8 cellular contexts compared by ENCODE assay signal in the genomic region with DNA sequence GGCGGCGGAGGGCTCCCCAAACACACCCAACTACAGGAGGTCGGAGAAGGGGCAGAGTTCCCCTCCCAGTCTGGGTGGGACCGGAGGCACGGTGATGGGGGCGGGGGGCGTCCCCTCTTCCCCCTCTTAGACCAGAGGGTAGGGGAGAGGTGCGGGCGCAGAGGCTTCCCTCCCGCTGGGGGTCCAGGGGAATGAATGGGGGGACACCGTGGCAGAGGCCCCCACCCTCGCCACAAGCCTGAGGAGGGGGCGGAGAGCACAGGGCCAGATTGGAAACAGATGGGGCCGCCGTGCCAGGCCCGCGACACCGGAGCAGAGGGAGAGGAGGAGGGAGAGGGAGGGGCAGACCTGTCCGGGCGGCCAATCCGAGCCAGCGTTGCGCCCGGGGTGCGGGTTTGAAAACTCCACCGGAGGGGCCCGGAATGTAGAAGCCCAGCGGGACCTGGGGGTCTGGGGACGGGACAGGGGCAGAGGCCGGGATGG. TPM values are rescaled to one million over a fixed set of nuclear protein-coding genes. Genes with fewer than 3 reads are reported as not detected.
A peak's percentile ranks its signal among the peaks of the same experiment; 100 is the strongest.
DNase-seq lines count a peak whose midpoint lies in the region; ATAC-seq, FAIRE-seq and TF ChIP-seq lines count a peak whose summit lies in the region.

No MANE protein-coding gene starts in this region.

- peak overlapping the region; percentile 44 to 96 (median 79) for H3K4me3 ChIP-seq in H1 (ENCODE audit: extremely low read depth in 1 of 4, insufficient read depth in 2 of 4, low read depth in 3 of 4, low read length in 4 of 4)
- no peak overlapping the region for H3K4me3 ChIP-seq in mucosa of descending colon

- ATAC-seq in mucosa of descending colon (peak; percentile 40), GM21390 (IDR thresholded peaks at IDR 0.05; ENCODE audit: unreplicated experiment) (no peak)

- H4K20me1 ChIP-seq in H1 (replicated peaks in 1 of 2; ENCODE audit: control insufficient read depth in 1 of 2, insufficient read depth in 2 of 2, low read length in 2 of 2): peaks cover 45 to 55% of the 10 kb centered on the region in 2 experiments

- H3K9me3 ChIP-seq in ES-I3 (ENCODE audit: control insufficient read depth, insufficient read depth, low read length) (no peaks in the 10 kb centered on the region), H1 (ENCODE audit: insufficient read depth in 2 of 2, low read depth in 1 of 2, low read length in 1 of 2) (no peaks in the 10 kb centered on the region), mucosa of descending colon (no peaks in the 10 kb centered on the region)

- H4K91ac ChIP-seq in H1 (replicated peaks; ENCODE audit: insufficient read length, low read length): no peak overlapping the region

- H3K27ac ChIP-seq in H1 (ENCODE audit: low read depth, low read length): peak overlapping the region; percentile 72; the same call in 1 of the 2 replicates

- H3K4me1 ChIP-seq in ES-I3 (ENCODE audit: insufficient read depth, low read length) (peaks cover 3% of the 10 kb centered on the region; the same call in 1 of the 2 replicates), H1 (replicated peaks in 1 of 4; ENCODE audit: control insufficient read depth in 3 of 4, insufficient read depth in 4 of 4, low read length in 3 of 4) (peaks cover 0 to 27% (median 18%) of the 10 kb centered on the region in 4 experiments; a peak in 6 of 7 replicates), mucosa of descending colon (ENCODE audit: low read depth) (peaks cover 11% of the 10 kb centered on the region)

- H3K18ac ChIP-seq in H1 (ENCODE audit: extremely low read depth, low read length): peak overlapping the region; percentile 90

- TF ChIP-seq RAD21 in H1 (IDR thresholded peaks at IDR 0.05 in 1 of 2, conservative IDR thresholded peaks at IDR 0.05 in 1 of 2; ENCODE audit: low read depth in 2 of 2, low read length in 2 of 2): no peak

- peak overlapping the region; percentile 78; the same call in 1 of the 2 replicates for H2BK5ac ChIP-seq in H1 (ENCODE audit: low read depth, low read length)

- no peak overlapping the region for H2BK120ac ChIP-seq in H1 (replicated peaks; ENCODE audit: low read depth, low read length)

- no peak for TF ChIP-seq EP300 in H1 (IDR thresholded peaks at IDR 0.05; ENCODE audit: borderline replicate concordance in 1 of 2, low read depth in 2 of 2, low read length in 2 of 2)

- H3K23ac ChIP-seq in H1 (ENCODE audit: insufficient read length): no peak overlapping the region

- H4K5ac ChIP-seq in H1 (ENCODE audit: insufficient read length, low read depth, low read length): no peak overlapping the region

- TF ChIP-seq CTCF in H1 (IDR thresholded peaks at IDR 0.05; ENCODE audit: control extremely low read depth in 1 of 3, insufficient read depth in 1 of 3, low read depth in 1 of 3, low read length in 3 of 3): no peak
- no peak for TF ChIP-seq CTCF in mucosa of descending colon (IDR thresholded peaks at IDR 0.05)
- no peak for TF ChIP-seq CTCF in GM10248 (IDR thresholded peaks at IDR 0.05; ENCODE audit: control extremely low read depth, extremely low read depth, low read depth, missing control alignments)

- DNase-seq in NCI-H524 (lab: John Stamatoyannopoulos, UW): peak; percentile 77 to 84
- DNase-seq in H1 (ENCODE audit: low read depth in 1 of 2, low spot score in 2 of 2): peak in 1 of 2 experiments; percentile 86
- peak in 1 of 3 donors; percentile 31 for DNase-seq in mucosa of descending colon
- DNase-seq in activated effector memory CD4-positive, alpha-beta T cell treated with Interleukin-2 at 50 U/mL for 16 hours: no peak
- no peak for DNase-seq in HK-2 (ENCODE audit: unreplicated experiment)
- DNase-seq in GM10248 (ENCODE audit: extremely low spot score): no peak

- no peak overlapping the region for H2BK20ac ChIP-seq in H1 (ENCODE audit: low read length)

- no peak for TF ChIP-seq POLR2A in H1 (IDR thresholded peaks at IDR 0.05; ENCODE audit: control extremely low read depth in 1 of 2, low read depth in 2 of 2, low read length in 2 of 2)

- H4K8ac ChIP-seq in H1 (ENCODE audit: extremely low read depth, insufficient read depth, low read length): no peak overlapping the region

- no peak overlapping the region for H2BK12ac ChIP-seq in H1 (ENCODE audit: low read depth, low read length)

- WGBS in H1 (ENCODE audit: extremely low coverage in 1 of 2, insufficient coverage in 1 of 2, insufficient read length in 1 of 2, insufficient replicate concordance in 2 of 2, low coverage in 1 of 2, low lambda C conversion rate in 2 of 2, missing lambda C conversion rate in 1 of 2), 2 experiments: 3% methylated on average over 22 of the region's 30 CpGs; no CpG with 5 or more reads in 1 of the 2 experiments

- POLR2A ChIA-PET in H1 (lab: Charles Lee; ENCODE audit: partially characterized antibody) (interaction anchor here (0.6 to 4.9 kb wide), 9 partner anchors 11 to 96 kb away, joined by 3 to 24 read pairs (median 3); partner anchors contain the start of gene PTPRS), GM10248 (lab: Yijun Ruan, JAX) (interaction anchor here (0.6 to 0.9 kb wide), 2 partner anchors 28 to 333 kb away, joined by 3 read pairs; no protein-coding TSS in a partner anchor)

- H2BK15ac ChIP-seq in H1 (ENCODE audit: low read length): no peak overlapping the region

- H2AK5ac ChIP-seq in H1 (ENCODE audit: low read depth, low read length): no peak overlapping the region

- no peak overlapping the region for H3K14ac ChIP-seq in H1 (ENCODE audit: insufficient read length)

- peaks cover 30% of the 10 kb centered on the region for H3K79me1 ChIP-seq in H1 (ENCODE audit: low read depth, low read length)

- peaks cover 10 to 61% of the 10 kb centered on the region in 2 experiments for H3K79me2 ChIP-seq in H1 (ENCODE audit: control insufficient read depth in 1 of 2, insufficient read depth in 2 of 2, low read length in 2 of 2)

- no peaks in the 10 kb centered on the region for H3K36me3 ChIP-seq in ES-I3 (ENCODE audit: insufficient read depth, low read length)
- H3K36me3 ChIP-seq in H1 (ENCODE audit: control insufficient read depth in 2 of 4, insufficient read depth in 4 of 4, low read length in 3 of 4): no peaks in the 10 kb centered on the region
- no peaks in the 10 kb centered on the region for H3K36me3 ChIP-seq in mucosa of descending colon (ENCODE audit: low read depth)

- peak overlapping the region; percentile 69 for H3K56ac ChIP-seq in H1 (replicated peaks; ENCODE audit: insufficient read length, low read depth, low read length)

- H3K4me2 ChIP-seq in H1 (ENCODE audit: insufficient read depth in 1 of 2, low read depth in 2 of 2, low read length in 2 of 2): peak overlapping the region; percentile 71 to 88

- H3K27me3 ChIP-seq in H1 (replicated peaks in 1 of 4; ENCODE audit: control insufficient read depth in 3 of 4, extremely low read depth in 1 of 4, insufficient read depth in 3 of 4, low read length in 3 of 4): no peaks in the 10 kb centered on the region

- no peak for FAIRE-seq in H1 (lab: Jason Lieb, UNC)

- no peak overlapping the region for H3K4ac ChIP-seq in H1 (replicated peaks; ENCODE audit: insufficient read length, low read depth, low read length)

- H3K23me2 ChIP-seq in H1 (ENCODE audit: low read depth, low read length): peaks cover 12% of the 10 kb centered on the region; the same call in 1 of the 2 replicates

- H3K9ac ChIP-seq in ES-I3 (ENCODE audit: low read depth, low read length) (peak overlapping the region; percentile 72), H1 (replicated peaks in 1 of 4; ENCODE audit: extremely low read depth in 1 of 4, low read depth in 3 of 4, low read length in 3 of 4) (peak overlapping the region in 3 of 4 experiments; percentile 13 to 61 (median 34); a peak in 4 of 7 replicates)

- intact Hi-C loops in mucosa of descending colon (cut with DNase I, micrococcal nuclease): no loop called here

- CTCF ChIA-PET in H1 (lab: Charles Lee; ENCODE audit: partially characterized antibody): interaction anchor here (1.2 to 1.7 kb wide), 4 partner anchors 11 to 123 kb away, joined by 3 to 5 read pairs (median 4); no protein-coding TSS in a partner anchor
- CTCF ChIA-PET in GM10248 (lab: Yijun Ruan, JAX): interaction anchor here (1.3 to 1.7 kb wide), 2 partner anchors 12 to 28 kb away, joined by 3 read pairs; no protein-coding TSS in a partner anchor

- no peak overlapping the region for H2AFZ ChIP-seq in H1 (ENCODE audit: low read length)

TF ChIP-seq in H1, 55 proteins besides CTCF, POLR2A, EP300 and RAD21 (continues in another document):
- TF ChIP-seq TCF12 (IDR thresholded peaks at IDR 0.05; ENCODE audit: low read depth, low read length): no peak
- TF ChIP-seq SIRT6 (IDR thresholded peaks at IDR 0.05; ENCODE audit: low read length): no peak
- TF ChIP-seq, protein P1, sequence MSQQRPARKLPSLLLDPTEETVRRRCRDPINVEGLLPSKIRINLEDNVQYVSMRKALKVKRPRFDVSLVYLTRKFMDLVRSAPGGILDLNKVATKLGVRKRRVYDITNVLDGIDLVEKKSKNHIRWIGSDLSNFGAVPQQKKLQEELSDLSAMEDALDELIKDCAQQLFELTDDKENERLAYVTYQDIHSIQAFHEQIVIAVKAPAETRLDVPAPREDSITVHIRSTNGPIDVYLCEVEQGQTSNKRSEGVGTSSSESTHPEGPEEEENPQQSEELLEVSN (IDR thresholded peaks at IDR 0.05): no peak
- TF ChIP-seq PHF8 (conservative IDR thresholded peaks at IDR 0.05; ENCODE audit: low read depth, low read length): no peak
- TF ChIP-seq YY1 (IDR thresholded peaks at IDR 0.05; ENCODE audit: low read depth, low read length): no peak
- TF ChIP-seq BRCA1 (IDR thresholded peaks at IDR 0.05; ENCODE audit: low read depth, low read length): no peak
- peak; percentile 28 for TF ChIP-seq KDM4A (IDR thresholded peaks at IDR 0.05; ENCODE audit: low read depth, low read length, severe bottlenecking)
- TF ChIP-seq NANOG (IDR thresholded peaks at IDR 0.05; ENCODE audit: insufficient read depth, low read depth, low read length, poor library complexity, severe bottlenecking): no peak
- no peak for TF ChIP-seq HDAC6 (IDR thresholded peaks at IDR 0.05; ENCODE audit: low read depth, low read length)
- TF ChIP-seq CEBPB (IDR thresholded peaks at IDR 0.05; ENCODE audit: low read depth, low read length): no peak
- TF ChIP-seq TEAD4 (IDR thresholded peaks at IDR 0.05; ENCODE audit: low read depth, low read length): 0 out of 2 replicates have a peak, but pooled peaks have one; percentile 42
- no peak for TF ChIP-seq RFX5 (IDR thresholded peaks at IDR 0.05; ENCODE audit: borderline replicate concordance, low read depth, low read length)

RNA-seq across cellular contexts. Expression of gene PTPRS, which starts 47.0 kb away (rescaled TPM):
- 218 and 223 TPM in 2 replicates for total RNA-seq in H1 (2021; fragmentation: NEBNext Ultra II Directional; extraction: Animal tissue kit (Norgen Biotek cat#: 25700))
- polyA plus RNA-seq in H1 (2011; rRNA removed): 96.8 and 146 TPM in 2 replicates
- 87.7 TPM for polyA plus RNA-seq in H1 (2011; cell fraction: cytosol; rRNA removed)
- polyA plus RNA-seq in H1 (2011; cell fraction: nucleus; rRNA removed): 278 TPM
- polyA plus RNA-seq in H1 (2012, experiment 1 of 2): 73.0 to 132 TPM (median 116 TPM) in 4 replicates
- 60.0 TPM for polyA plus RNA-seq in H1 (2012, experiment 2 of 2)
- 124 TPM for polyA plus RNA-seq in H1 (2013, experiment 1 of 2)
- 122 TPM for polyA plus RNA-seq in H1 (2013, experiment 2 of 2)
- 192 and 241 TPM in 2 replicates for polyA minus RNA-seq in H1 (2011; rRNA and poly(A)+ RNA removed)
- 212 TPM for polyA minus RNA-seq in H1 (2011; cell fraction: cytosol; rRNA and poly(A)+ RNA removed)
- 157 TPM for polyA minus RNA-seq in H1 (2011; cell fraction: nucleus; rRNA and poly(A)+ RNA removed)
- total RNA-seq in mucosa of descending colon: 100 to 1,000 TPM in 1 of 3 donors, 10 to 100 TPM in 1, 1 to 10 TPM in 1; 7.2 to 131 (median 22.5) TPM

Comparison
In these comparisons a context has a peak if more than half of its experiments do, and no peak if none do; other contexts are left out.
1. DNase-seq: peak in NCI-H524 (2 of 2); none in activated effector memory CD4-positive, alpha-beta T cell treated with Interleukin-2 at 50 U/mL for 16 hours (single experiment), HK-2 (single experiment) and GM10248 (single experiment).